24 cellular contexts compared by ENCODE assay signal in genomic region chr5:98840946-98841345, GRCh38.
"Had no signal": no experiment of that assay in that cellular context is flagged by ENCODE, and none has a peak within 500 bp of the region (broad histone marks: within the 10 kb centered on the region; RNA-seq: fewer than 3 reads in every experiment).

No MANE protein-coding gene starts in this region.

- FAIRE-seq: endometrium, islet of Langerhans, keratinocyte had no signal

- H3K4me3 ChIP-seq: colonic mucosa, dorsolateral prefrontal cortex, esophagus muscularis mucosa, gastrocnemius medialis, heart right ventricle, left lung, lower lobe of right lung had no signal

- ATAC-seq: effector memory CD8-positive, alpha-beta T cell; gastrocnemius medialis; heart right ventricle; left cardiac atrium; left lung; left ventricle myocardium superior; lower lobe of right lung; naive thymus-derived CD4-positive, alpha-beta T cell had no signal

- H3K27ac ChIP-seq: colonic mucosa, dorsolateral prefrontal cortex, esophagus muscularis mucosa, gastrocnemius medialis, heart right ventricle, left lung, lower lobe of right lung had no signal

- DNase-seq: colonic mucosa; cortex of kidney; dorsolateral prefrontal cortex; effector CD4-positive, alpha-beta T cell; effector memory CD8-positive, alpha-beta T cell; endodermal cell; foreskin fibroblast; foreskin melanocyte; gastrocnemius medialis; glutamatergic neuron; head of caudate nucleus; heart right ventricle; hippocampal formation; left cardiac atrium; left lung; left ventricle myocardium superior; lower lobe of right lung; mesendoderm; midbrain; naive thymus-derived CD4-positive, alpha-beta T cell had no signal

- H3K36me3 ChIP-seq: colonic mucosa, esophagus muscularis mucosa, gastrocnemius medialis, heart right ventricle, left lung, lower lobe of right lung had no signal

- H3K9me3 ChIP-seq: colonic mucosa, esophagus muscularis mucosa, gastrocnemius medialis, lower lobe of right lung had no signal

- H3K4me1 ChIP-seq: colonic mucosa, gastrocnemius medialis, heart right ventricle, lower lobe of right lung had no signal

- H3K27me3 ChIP-seq: colonic mucosa, dorsolateral prefrontal cortex, esophagus muscularis mucosa, gastrocnemius medialis, heart right ventricle had no signal
